9 cellular contexts compared by ENCODE assay signal in genomic region chr1:204829133-204829532, GRCh38. TPM values are rescaled to one million over a fixed set of nuclear protein-coding genes. Genes with fewer than 3 reads are reported as not detected.
DNase-seq lines count a peak whose midpoint lies in the region; ATAC-seq and TF ChIP-seq lines count a peak whose summit lies in the region.
"Had no signal": no experiment of that assay in that cellular context is flagged by ENCODE, and none has a peak within 500 bp of the region (broad histone marks: within the 10 kb centered on the region; RNA-seq: fewer than 3 reads in every experiment).

No MANE protein-coding gene starts in this region.

- CTCF ChIA-PET in Caco-2 (lab: Charles Lee) = interaction anchor here (1.2 to 2.5 kb wide), 2 partner anchors 22 to 113 kb away, joined by 3 to 11 read pairs; no protein-coding TSS in a partner anchor

- intact Hi-C loops in Caco-2 (cut with micrococcal nuclease; ENCODE audit: unreplicated experiment) (loop anchor here (5.0 kb wide), 1 partner anchor 133 kb away; no protein-coding TSS in a partner anchor), left ventricle myocardium inferior (cut with micrococcal nuclease) (no loop called here)

- H3K27me3 Mint-ChIP-seq in Caco-2 (ENCODE audit: insufficient read depth, unreplicated experiment) = peaks cover 18% of the 10 kb centered on the region

- no peaks in the 10 kb centered on the region for H3K36me3 Mint-ChIP-seq in Caco-2 (ENCODE audit: insufficient read depth, unreplicated experiment)

- H3K4me1 ChIP-seq in Caco-2 = no peaks in the 10 kb centered on the region
- H3K4me1 ChIP-seq in left ventricle myocardium inferior = peaks cover 32% of the 10 kb centered on the region

- no peaks in the 10 kb centered on the region for H3K4me1 Mint-ChIP-seq in Caco-2 (ENCODE audit: low read depth, unreplicated experiment)

- H3K4me3 ChIP-seq in Caco-2 (ENCODE audit: low read depth, low read length) (no peak overlapping the region), left ventricle myocardium inferior (peak overlapping the region; percentile 69)
- H3K4me3 ChIP-seq: GM12878 had no signal

- BruUV-seq in Caco-2 (replicated peaks; lab: Mats Ljungman, UMichigan) = no TSS peak

- no peaks in the 10 kb centered on the region for H3K36me3 ChIP-seq in Caco-2 (ENCODE audit: control insufficient read depth, insufficient read depth, low read length)
- no peaks in the 10 kb centered on the region for H3K36me3 ChIP-seq in left ventricle myocardium inferior

- TF ChIP-seq CTCF in Caco-2 (IDR thresholded peaks at IDR 0.05; ENCODE audit: insufficient read depth in 1 of 2, low read depth in 1 of 2, low read length in 1 of 2, severe bottlenecking in 1 of 2, unreplicated experiment in 1 of 2) = no peak
- no peak for TF ChIP-seq CTCF in left ventricle myocardium inferior (IDR thresholded peaks at IDR 0.05; ENCODE audit: borderline replicate concordance)

- no peaks in the 10 kb centered on the region for H3K9me3 Mint-ChIP-seq in Caco-2 (ENCODE audit: unreplicated experiment)

- H3K9me3 ChIP-seq in Caco-2 (no peaks in the 10 kb centered on the region), left ventricle myocardium inferior (replicated peaks) (no peaks in the 10 kb centered on the region)

- H3K27ac Mint-ChIP-seq in Caco-2 (ENCODE audit: unreplicated experiment) = no peak overlapping the region

- DNase-seq in Caco-2 (no peak), SK-N-DZ (ENCODE audit: low spot score) (peak; percentile 34), left ventricle myocardium inferior (no peak), putamen (ENCODE audit: low spot score) (peak; percentile 69)
- no peak for DNase-seq in central memory CD4-positive, alpha-beta T cell

- H3K27me3 ChIP-seq in Caco-2 (replicated peaks; ENCODE audit: control insufficient read depth, insufficient read depth, low read length) = no peaks in the 10 kb centered on the region; the same call in none of the 2 replicates
- peaks cover 44% of the 10 kb centered on the region for H3K27me3 ChIP-seq in left ventricle myocardium inferior (ENCODE audit: low read depth)

- peak overlapping the region; percentile 42 for H3K4me3 Mint-ChIP-seq in Caco-2 (ENCODE audit: unreplicated experiment)

- POLR2A ChIA-PET in Caco-2 (lab: Charles Lee) = no interaction called here

- no peak for ATAC-seq in HG02885 (IDR thresholded peaks at IDR 0.05; ENCODE audit: poor library complexity, unreplicated experiment)
- no peak for ATAC-seq in GM21717 (IDR thresholded peaks at IDR 0.05; ENCODE audit: unreplicated experiment)
- ATAC-seq in GM21576 (IDR thresholded peaks at IDR 0.05; ENCODE audit: unreplicated experiment) = no peak

- peak overlapping the region; percentile 66 for H3K27ac ChIP-seq in left ventricle myocardium inferior (replicated peaks)

RNA-seq across cellular contexts. Expression of gene NFASC, which starts 41.5 kb away (rescaled TPM):
- total RNA-seq in Caco-2 (2022) (1.3 and 1.6 TPM in 2 replicates), left ventricle myocardium inferior (8.2 TPM)
- polyA plus RNA-seq in SK-N-DZ (2014; cell fraction: cytosol; rRNA removed) = 5.3 and 6.6 TPM in 2 replicates
- polyA plus RNA-seq in SK-N-DZ (2014; cell fraction: nucleus; rRNA removed) = 8.4 and 13.4 TPM in 2 replicates

Comparison
In these comparisons a context has a peak if more than half of its experiments do, and no peak if none do; other contexts are left out.
1. DNase-seq: peak in SK-N-DZ (single experiment) and putamen (single experiment); none in Caco-2 (0 of 2), left ventricle myocardium inferior (single experiment) and central memory CD4-positive, alpha-beta T cell (single experiment).